In genomic region chr16:71722801-71723536, GRCh38 we compare ENCODE assay signal across 9 cellular contexts. TPM values are rescaled to one million over a fixed set of nuclear protein-coding genes. Genes with fewer than 3 reads are reported as not detected.
A peak's percentile ranks its signal among the peaks of the same experiment; 100 is the strongest.
DNase-seq lines count a peak whose midpoint lies in the region; ATAC-seq, FAIRE-seq and TF ChIP-seq lines count a peak whose summit lies in the region.
"Had no signal": no experiment of that assay in that cellular context is flagged by ENCODE, and none has a peak within 500 bp of the region (broad histone marks: within the 10 kb centered on the region; RNA-seq: fewer than 3 reads in every experiment).

No MANE protein-coding gene starts in this region.

- intact Hi-C loops in kidney (cut with DNase I): no loop called here

- peak overlapping the region; percentile 24 to 71 for H3K9ac ChIP-seq in kidney (ENCODE audit: low read length in 2 of 2)

- H3K4me3 ChIP-seq in kidney (ENCODE audit: low read length in 2 of 2): peak overlapping the region; percentile 76 to 81

- peaks cover 10% of the 10 kb centered on the region for H3K36me3 Mint-ChIP-seq in central memory CD8-positive, alpha-beta T cell (ENCODE audit: insufficient read depth)

- no peaks in the 10 kb centered on the region for H3K27me3 Mint-ChIP-seq in central memory CD8-positive, alpha-beta T cell

- H3K4me1 Mint-ChIP-seq in central memory CD8-positive, alpha-beta T cell: peaks cover 14% of the 10 kb centered on the region

- FAIRE-seq in kidney (lab: Jason Lieb, UNC): no peak
- FAIRE-seq: G401.6 had no signal

- peak overlapping the region; percentile 81 for H3K4me3 Mint-ChIP-seq in central memory CD8-positive, alpha-beta T cell

- no peaks in the 10 kb centered on the region for H3K9me3 ChIP-seq in kidney (ENCODE audit: control insufficient read depth in 1 of 2, low read length in 2 of 2)

- peak; percentile 34 for ATAC-seq in HG02759 (IDR thresholded peaks at IDR 0.05; ENCODE audit: unreplicated experiment)
- ATAC-seq in central memory CD8-positive, alpha-beta T cell (replicated peaks; ENCODE audit: extremely low read depth, poor library complexity, severe bottlenecking): peak; percentile 29

- peak overlapping the region; percentile 79 for H3K27ac Mint-ChIP-seq in central memory CD8-positive, alpha-beta T cell (ENCODE audit: low read depth)

- H3K36me3 ChIP-seq in kidney (ENCODE audit: control insufficient read depth in 1 of 2, insufficient read depth in 2 of 2, low read length in 2 of 2): no peaks in the 10 kb centered on the region

- H3K4me1 ChIP-seq in kidney (ENCODE audit: control insufficient read depth in 1 of 2, insufficient read depth in 1 of 2, low read depth in 1 of 2, low read length in 2 of 2): peaks cover 0 to 4% of the 10 kb centered on the region in 2 donors

- no peak for TF ChIP-seq CTCF in kidney (IDR thresholded peaks at IDR 0.05; ENCODE audit: borderline replicate concordance, extremely low read depth, insufficient read depth)

- no peaks in the 10 kb centered on the region for H3K9me3 Mint-ChIP-seq in central memory CD8-positive, alpha-beta T cell

- peak overlapping the region; percentile 71 to 83 for H3K27ac ChIP-seq in kidney (ENCODE audit: low read depth in 2 of 2, low read length in 2 of 2)

- DNase-seq in NCI-H1694 treated with DMSO at 0.1 percent for 48 hours (lab: John Stamatoyannopoulos, UW) (peak; percentile 17), NCI-H1694 (lab: John Stamatoyannopoulos, UW) (no peak), NCI-H146 (lab: John Stamatoyannopoulos, UW) (peak; percentile 84), kidney (peak; percentile 89)
- peak; percentile 23 for DNase-seq in activated CD4-positive, CD25-positive, alpha-beta regulatory T cell treated with anti-CD3 and anti-CD28 coated beads, Interleukin-2, amount 50 U/mL, for 16 hours (ENCODE audit: low read depth, low spot score)
- peak; percentile 23 to 30 for DNase-seq in central memory CD8-positive, alpha-beta T cell (ENCODE audit: low spot score in 2 of 2)
- DNase-seq in stimulated activated CD4-positive, alpha-beta T cell treated with anti-CD3 and anti-CD28 coated beads, Interleukin-15, amount 100 ng/mL, for 24 hours: peak; percentile 79

RNA-seq across cellular contexts. Expression of gene PHLPP2, which starts 1.5 kb away (rescaled TPM):
- total RNA-seq in kidney: 7.1 TPM
- 2.8 TPM for polyA plus RNA-seq in kidney (ENCODE audit: insufficient read depth, low read depth, low replicate concordance)
